In the genomic region with DNA sequence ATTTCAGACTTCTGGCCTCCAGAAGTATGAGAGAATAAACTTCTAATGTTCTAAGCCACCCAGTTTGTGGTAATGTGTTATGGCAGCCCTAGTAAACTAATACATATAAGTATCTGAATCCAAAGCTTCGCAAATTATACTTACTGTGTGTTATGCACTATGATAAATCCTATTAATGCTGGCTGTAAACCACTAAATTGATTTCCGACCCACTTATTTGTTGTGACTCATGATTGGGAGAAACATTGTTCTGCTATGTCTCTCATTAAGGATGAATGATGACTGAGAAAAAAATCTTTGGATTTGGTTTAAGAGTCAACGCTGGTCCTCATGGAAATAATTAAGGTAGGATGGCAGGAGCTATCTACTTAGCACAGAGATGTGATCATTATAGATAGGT, we compare ENCODE assay signal across 34 cellular contexts.
"Had no signal": no experiment of that assay in that cellular context is flagged by ENCODE, and none has a peak within 500 bp of the region (broad histone marks: within the 10 kb centered on the region; RNA-seq: fewer than 3 reads in every experiment).

No MANE protein-coding gene starts in this region.

- H3K4me3 ChIP-seq: MG63 had no signal

- H3K9me3 ChIP-seq: MG63 had no signal

- H3K27ac ChIP-seq: KMS-11 had no signal

- H3K36me3 ChIP-seq: MG63 had no signal

- H3K4me2 ChIP-seq: KMS-11 had no signal

- H3K9ac ChIP-seq: KMS-11 had no signal

- DNase-seq: Karpas-422, Kasumi-1, MG63, MM.1S, MV-4-11, NCI-H1048, NCI-H1092, NCI-H1092 treated with DMSO at 0.1 percent for 48 hours, NCI-H1105, NCI-H1105 treated with DMSO at 0.1 percent for 48 hours, NCI-H1417, NCI-H1417 treated with DMSO at 0.1 percent for 48 hours, NCI-H1436, NCI-H1436 treated with DMSO at 0.1 percent for 48 hours, NCI-H146, NCI-H1694, NCI-H1694 treated with DMSO at 0.1 percent for 48 hours, NCI-H187, NCI-H187 treated with DMSO at 0.1 percent for 48 hours, NCI-H1930, NCI-H2029, NCI-H2029 treated with DMSO at 0.1 percent for 48 hours, NCI-H2081, NCI-H2081 treated with DMSO at 0.1 percent for 48 hours, NCI-H2107, NCI-H2171, NCI-H2171 treated with DMSO at 0.1 percent for 48 hours, NCI-H2227 treated with DMSO at 0.1 percent for 48 hours, NCI-H226, NCI-H345, NCI-H446, NCI-H446 treated with DMSO at 0.1 percent for 48 hours, NCI-H510A had no signal
